ENCODE assay signal across 15 cellular contexts in the genomic region with DNA sequence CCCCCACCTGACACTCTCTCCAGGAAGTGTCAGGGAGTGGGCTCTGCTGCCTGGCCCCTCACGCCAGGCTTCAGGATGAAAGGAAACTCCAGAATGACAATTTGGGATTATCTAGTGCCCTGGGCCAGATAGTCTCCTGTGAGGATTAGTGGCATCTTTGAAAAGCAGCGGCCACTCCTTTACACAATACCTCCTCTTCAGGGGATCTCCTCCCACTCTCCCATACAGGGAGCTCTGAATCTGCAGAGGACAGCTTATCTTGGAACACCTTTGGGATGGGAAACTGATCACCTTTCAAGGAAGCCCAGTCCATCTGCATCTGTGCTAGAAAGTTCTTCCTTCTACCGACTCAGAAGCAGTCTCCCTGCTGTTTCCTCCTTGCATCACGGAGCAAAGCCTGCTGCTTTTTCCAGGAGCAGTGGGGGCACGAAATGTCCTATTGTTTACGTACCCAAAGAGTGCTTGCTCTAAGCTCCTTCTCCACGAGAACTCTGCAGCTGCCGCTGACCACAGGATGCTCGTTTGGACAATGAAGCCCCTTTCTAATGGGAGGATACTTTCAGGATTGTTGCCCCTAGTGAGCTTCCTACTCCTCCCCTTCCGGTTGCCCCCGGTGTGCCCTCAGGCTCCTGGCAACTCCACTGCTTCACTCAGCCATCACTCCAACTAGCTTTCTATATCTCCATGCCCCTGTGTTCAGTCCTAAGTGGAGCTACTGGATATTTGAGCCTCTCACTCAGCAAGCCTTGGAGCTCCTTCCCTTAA. TPM values are rescaled to one million over a fixed set of nuclear protein-coding genes. Genes with fewer than 3 reads are reported as not detected.
DNase-seq lines count a peak whose midpoint lies in the region; ATAC-seq, FAIRE-seq and TF ChIP-seq lines count a peak whose summit lies in the region.
"Had no signal": no experiment of that assay in that cellular context is flagged by ENCODE, and none has a peak within 500 bp of the region (broad histone marks: within the 10 kb centered on the region; RNA-seq: fewer than 3 reads in every experiment).

No MANE protein-coding gene starts in this region.

- peak overlapping the region in 1 of 8 donors; percentile 32 for H3K27ac Mint-ChIP-seq in CD8-positive, alpha-beta memory T cell
- H3K27ac Mint-ChIP-seq in activated T-helper 1 cell treated with anti-CD3 and anti-CD28 coated beads, Interleukin-12 subunit alpha, Interleukin-12 subunit beta, Interleukin-2, Interleukin-4 antibody, amounts not matched to agents 30 ng/mL and 10 ng/mL and 1 ng/mL, durations not matched to agents 14 hours and 24 hours and 36 hours: no peak overlapping the region

- WGBS in HUES64: 23% methylated on average over 11 of the region's 11 CpGs

- no peaks in the 10 kb centered on the region for H3K36me3 ChIP-seq in CD8-positive, alpha-beta memory T cell (ENCODE audit: insufficient read depth, low read length)
- H3K36me3 ChIP-seq in HUES64 (ENCODE audit: insufficient read depth, low read length) (no peaks in the 10 kb centered on the region), PC-3 (ENCODE audit: low read depth, low read length) (no peaks in the 10 kb centered on the region), endothelial cell of umbilical vein (ENCODE audit: control insufficient read depth in 2 of 2, extremely low read depth in 1 of 2, insufficient read depth in 2 of 2, low read length in 2 of 2) (no peaks in the 10 kb centered on the region), vagina (no peaks in the 10 kb centered on the region)
- H3K36me3 ChIP-seq: MG63 had no signal

- H3K9me1 ChIP-seq in endothelial cell of umbilical vein (replicated peaks; ENCODE audit: control insufficient read depth, extremely low read depth, insufficient read depth, low read length): no peaks in the 10 kb centered on the region

- H3K9me3 ChIP-seq in CD8-positive, alpha-beta memory T cell (ENCODE audit: low read length): no peaks in the 10 kb centered on the region
- H3K9me3 ChIP-seq in HUES64 (ENCODE audit: insufficient read depth, low read depth, low read length) (no peaks in the 10 kb centered on the region), PC-3 (ENCODE audit: low read length) (no peaks in the 10 kb centered on the region), endothelial cell of umbilical vein (replicated peaks; ENCODE audit: control insufficient read depth, insufficient read depth, low read length) (no peaks in the 10 kb centered on the region), vagina (no peaks in the 10 kb centered on the region)
- H3K9me3 ChIP-seq: MG63 had no signal

- no peaks in the 10 kb centered on the region for H3K79me2 ChIP-seq in PC-3 (ENCODE audit: low read length)
- no peaks in the 10 kb centered on the region for H3K79me2 ChIP-seq in endothelial cell of umbilical vein (ENCODE audit: control insufficient read depth, insufficient read depth, low read length)

- no peaks in the 10 kb centered on the region for H3K4me1 ChIP-seq in CD8-positive, alpha-beta memory T cell (ENCODE audit: insufficient read depth, low read length)
- H3K4me1 ChIP-seq in HUES64 (ENCODE audit: insufficient read depth, low read length) (peaks cover 23% of the 10 kb centered on the region), PC-3 (ENCODE audit: insufficient read depth, low read length) (0 out of 2 replicates have a peak, but pooled peaks cover 3% of the 10 kb centered on the region), endothelial cell of umbilical vein (ENCODE audit: control insufficient read depth, extremely low read depth, insufficient read depth, low read length) (no peaks in the 10 kb centered on the region), vagina (no peaks in the 10 kb centered on the region)

- BruUV-seq in PC-3 (replicated peaks; lab: Mats Ljungman, UMichigan) (no TSS peak), endothelial cell of umbilical vein (replicated peaks; lab: Mats Ljungman, UMichigan) (no TSS peak)

- TF ChIP-seq POLR2A in endothelial cell of umbilical vein (IDR thresholded peaks at IDR 0.05; ENCODE audit: low read depth, low read length) (no peak), vagina (IDR thresholded peaks at IDR 0.05) (no peak)

- H3K9me2 ChIP-seq in PC-3 (replicated peaks; ENCODE audit: low read length): no peaks in the 10 kb centered on the region

- no peak overlapping the region for H3K27ac ChIP-seq in CD8-positive, alpha-beta memory T cell (ENCODE audit: low read depth, low read length)
- peak overlapping the region; percentile 16; the same call in 1 of the 2 replicates for H3K27ac ChIP-seq in HUES64 (ENCODE audit: low read depth, low read length)
- no peak overlapping the region for H3K27ac ChIP-seq in PC-3 (ENCODE audit: low read length)
- no peak overlapping the region for H3K27ac ChIP-seq in endothelial cell of umbilical vein (ENCODE audit: insufficient read depth, low read depth, low read length)
- H3K27ac ChIP-seq in vagina: no peak overlapping the region

- H4K20me1 ChIP-seq in PC-3 (ENCODE audit: low read length): no peaks in the 10 kb centered on the region
- H4K20me1 ChIP-seq in endothelial cell of umbilical vein (replicated peaks; ENCODE audit: control insufficient read depth, extremely low read depth, insufficient read depth, low read length): no peaks in the 10 kb centered on the region

- peaks cover 3 to 43% of the 10 kb centered on the region in 2 donors for H3K27me3 Mint-ChIP-seq in CD8-positive, alpha-beta memory T cell
- H3K27me3 Mint-ChIP-seq in activated T-helper 1 cell treated with anti-CD3 and anti-CD28 coated beads, Interleukin-12 subunit alpha, Interleukin-12 subunit beta, Interleukin-2, Interleukin-4 antibody, amounts not matched to agents 30 ng/mL and 10 ng/mL and 1 ng/mL, durations not matched to agents 14 hours and 24 hours and 36 hours (ENCODE audit: insufficient read depth): peaks cover 7% of the 10 kb centered on the region

- ATAC-seq in PC-3: no peak
- ATAC-seq: activated T-cell treated with anti-CD3 and anti-CD28 coated beads, Interleukin-2, amount 50 U/mL, for 4 hours; naive thymus-derived CD4-positive, alpha-beta T cell had no signal

- POLR2A ChIA-PET in CD8-positive, alpha-beta memory T cell (lab: Charles Lee): no interaction called here
- POLR2A ChIA-PET in PC-3 (lab: Charles Lee; ENCODE audit: unreplicated experiment): no interaction called here
- POLR2A ChIA-PET in endothelial cell of umbilical vein (lab: Charles Lee): no interaction called here

- H3K4me2 ChIP-seq in PC-3 (ENCODE audit: low read length) (peak overlapping the region; percentile 23; the same call in 1 of the 2 replicates), endothelial cell of umbilical vein (ENCODE audit: insufficient read depth, low read length) (no peak overlapping the region)

- no peak overlapping the region for H3K4me3 ChIP-seq in CD8-positive, alpha-beta memory T cell (ENCODE audit: low read length)
- peak overlapping the region; percentile 16; the same call in 1 of the 2 replicates for H3K4me3 ChIP-seq in HUES64 (ENCODE audit: low read length)
- no peak overlapping the region for H3K4me3 ChIP-seq in PC-3 (ENCODE audit: low read length)
- peak overlapping the region in 1 of 3 experiments; percentile 35 for H3K4me3 ChIP-seq in endothelial cell of umbilical vein (replicated peaks in 1 of 3; ENCODE audit: insufficient read depth in 1 of 3, low read depth in 1 of 3, low read length in 3 of 3)
- no peak overlapping the region for H3K4me3 ChIP-seq in vagina
- H3K4me3 ChIP-seq: MG63 had no signal

- no peak for FAIRE-seq in endothelial cell of umbilical vein (lab: Jason Lieb, UNC)
- FAIRE-seq: frontal cortex, GM12891 had no signal

- H2AFZ ChIP-seq in PC-3 (ENCODE audit: low read length) (peak overlapping the region; percentile 63; the same call in 1 of the 2 replicates), endothelial cell of umbilical vein (ENCODE audit: low read depth, low read length) (peak overlapping the region; percentile 78)

- dilution Hi-C loops in endothelial cell of umbilical vein (cut with MboI; ENCODE audit: extremely low pct_ligation_motif_present, low sequenced_read_pairs): no loop called here

- TF ChIP-seq CTCF in PC-3 (conservative IDR thresholded peaks at IDR 0.05; ENCODE audit: low read depth, low read length) (no peak), endothelial cell of umbilical vein (IDR thresholded peaks at IDR 0.05; ENCODE audit: extremely low read depth in 1 of 2, insufficient read depth in 1 of 2, low read depth in 1 of 2, low read length in 2 of 2) (no peak), vagina (IDR thresholded peaks at IDR 0.05) (no peak)

- CTCF ChIA-PET in CD8-positive, alpha-beta memory T cell (lab: Charles Lee): interaction anchor here (0.9 kb wide), 1 partner anchor 18 kb away, joined by 3 read pairs; no protein-coding TSS in a partner anchor
- CTCF ChIA-PET in PC-3 (lab: Charles Lee): interaction anchor here (1.0 kb wide), 1 partner anchor 16 kb away, joined by 3 read pairs; no protein-coding TSS in a partner anchor
- CTCF ChIA-PET in endothelial cell of umbilical vein (lab: Charles Lee): interaction anchor here (1.0 to 4.4 kb wide), 11 partner anchors 8 to 929 kb away, joined by 3 to 38 read pairs (median 5); no protein-coding TSS in a partner anchor

- peaks cover 0 to 9% (median 0%) of the 10 kb centered on the region in 3 donors for H3K4me1 Mint-ChIP-seq in CD8-positive, alpha-beta memory T cell
- H3K4me1 Mint-ChIP-seq in activated T-helper 1 cell treated with anti-CD3 and anti-CD28 coated beads, Interleukin-12 subunit alpha, Interleukin-12 subunit beta, Interleukin-2, Interleukin-4 antibody, amounts not matched to agents 30 ng/mL and 10 ng/mL and 1 ng/mL, durations not matched to agents 14 hours and 24 hours and 36 hours (ENCODE audit: low read depth): no peaks in the 10 kb centered on the region

- DNase-seq in CD8-positive, alpha-beta memory T cell: no peak
- DNase-seq in PC-3: no peak
- no peak for DNase-seq in endothelial cell of umbilical vein (ENCODE audit: low read depth, low spot score)
- DNase-seq in activated T-helper 1 cell treated with anti-CD3 and anti-CD28 coated beads, Interleukin-12 subunit alpha, Interleukin-12 subunit beta, Interleukin-2, Interleukin-4 antibody, amounts not matched to agents 30 ng/mL and 10 ng/mL and 1 ng/mL, durations not matched to agents 14 hours and 24 hours and 36 hours (ENCODE audit: low spot score): no peak
- DNase-seq in vagina (ENCODE audit: extremely low spot score in 2 of 2): no peak
- DNase-seq in SKM-1 treated with dmso at 0.1 percent for 144 hours (lab: John Stamatoyannopoulos, UW; ENCODE audit: unreplicated experiment): no peak
- DNase-seq in activated naive CD4-positive, alpha-beta T cell (lab: John Stamatoyannopoulos, UW): no peak
- DNase-seq: activated T-cell treated with anti-CD3 and anti-CD28 coated beads, Interleukin-2, amount 50 U/mL, for 4 hours; cerebellar nuclear complex; kidney glomerular epithelial cell; MG63; naive thymus-derived CD4-positive, alpha-beta T cell had no signal

- H3K36me3 Mint-ChIP-seq in CD8-positive, alpha-beta memory T cell: no peaks in the 10 kb centered on the region
- no peaks in the 10 kb centered on the region for H3K36me3 Mint-ChIP-seq in activated T-helper 1 cell treated with anti-CD3 and anti-CD28 coated beads, Interleukin-12 subunit alpha, Interleukin-12 subunit beta, Interleukin-2, Interleukin-4 antibody, amounts not matched to agents 30 ng/mL and 10 ng/mL and 1 ng/mL, durations not matched to agents 14 hours and 24 hours and 36 hours (ENCODE audit: low read depth)
- H3K36me3 Mint-ChIP-seq: naive thymus-derived CD4-positive, alpha-beta T cell had no signal

- no peaks in the 10 kb centered on the region for H3F3A ChIP-seq in PC-3 (ENCODE audit: low read length, unreplicated experiment)

- H3K9ac ChIP-seq in HUES64 (ENCODE audit: low read depth, low read length) (no peak overlapping the region), PC-3 (ENCODE audit: low read length) (no peak overlapping the region), endothelial cell of umbilical vein (replicated peaks; ENCODE audit: extremely low read depth, insufficient read depth, low read length) (no peak overlapping the region)

- H3K9me3 Mint-ChIP-seq in CD8-positive, alpha-beta memory T cell: no peaks in the 10 kb centered on the region
- H3K9me3 Mint-ChIP-seq in activated T-helper 1 cell treated with anti-CD3 and anti-CD28 coated beads, Interleukin-12 subunit alpha, Interleukin-12 subunit beta, Interleukin-2, Interleukin-4 antibody, amounts not matched to agents 30 ng/mL and 10 ng/mL and 1 ng/mL, durations not matched to agents 14 hours and 24 hours and 36 hours: no peaks in the 10 kb centered on the region
- H3K9me3 Mint-ChIP-seq: activated T-cell treated with anti-CD3 and anti-CD28 coated beads, Interleukin-2, amount 50 U/mL, for 4 hours; naive thymus-derived CD4-positive, alpha-beta T cell had no signal

- H3K4me3 Mint-ChIP-seq in CD8-positive, alpha-beta memory T cell: peak overlapping the region in 4 of 7 donors; percentile 3 to 39 (median 23)
- no peak overlapping the region for H3K4me3 Mint-ChIP-seq in activated T-helper 1 cell treated with anti-CD3 and anti-CD28 coated beads, Interleukin-12 subunit alpha, Interleukin-12 subunit beta, Interleukin-2, Interleukin-4 antibody, amounts not matched to agents 30 ng/mL and 10 ng/mL and 1 ng/mL, durations not matched to agents 14 hours and 24 hours and 36 hours
- H3K4me3 Mint-ChIP-seq: activated T-cell treated with anti-CD3 and anti-CD28 coated beads, Interleukin-2, amount 50 U/mL, for 4 hours had no signal

- no peaks in the 10 kb centered on the region for H3K27me3 ChIP-seq in CD8-positive, alpha-beta memory T cell (ENCODE audit: insufficient read depth, low read length, poor library complexity, severe bottlenecking)
- H3K27me3 ChIP-seq in HUES64 (ENCODE audit: insufficient read depth, low read length): no peaks in the 10 kb centered on the region
- H3K27me3 ChIP-seq in PC-3 (ENCODE audit: low read length): no peaks in the 10 kb centered on the region
- peaks cover 2 to 11% of the 10 kb centered on the region in 2 experiments for H3K27me3 ChIP-seq in endothelial cell of umbilical vein (ENCODE audit: control insufficient read depth in 2 of 2, insufficient read depth in 2 of 2, low read length in 2 of 2)
- H3K27me3 ChIP-seq in vagina: no peaks in the 10 kb centered on the region
- H3K27me3 ChIP-seq: MG63 had no signal

- intact Hi-C loops in PC-3 (cut with micrococcal nuclease): no loop called here
- intact Hi-C loops in endothelial cell of umbilical vein (cut with micrococcal nuclease): no loop called here
- intact Hi-C loops in activated T-helper 1 cell treated with anti-CD3 and anti-CD28 coated beads, Interleukin-12 subunit alpha, Interleukin-12 subunit beta, Interleukin-2, Interleukin-4 antibody, amounts not matched to agents 30 ng/mL and 10 ng/mL and 1 ng/mL, durations not matched to agents 14 hours and 24 hours and 36 hours (cut with micrococcal nuclease): no loop called here
- intact Hi-C loops in vagina (cut with DNase I): no loop called here

RNA-seq across cellular contexts. Expression of gene SIX3, which starts 31.5 kb away (rescaled TPM):
- not detected for total RNA-seq in CD8-positive, alpha-beta memory T cell
- not detected for polyA plus RNA-seq in CD8-positive, alpha-beta memory T cell
- 0.25 TPM for polyA plus RNA-seq in HUES64 (2013, experiment 1 of 2)
- not detected for polyA plus RNA-seq in HUES64 (2013, experiment 2 of 2)
- total RNA-seq in PC-3 (2014; rRNA removed) (0.07 TPM in 1 of 2 replicates, not detected in the other), endothelial cell of umbilical vein (not detected in 2 replicates), vagina (not detected)
- polyA plus RNA-seq in endothelial cell of umbilical vein: not detected in 2 replicates
- polyA plus RNA-seq in endothelial cell of umbilical vein (2011; cell fraction: cytosol; rRNA removed): not detected in 2 replicates
- polyA plus RNA-seq in endothelial cell of umbilical vein (2011; cell fraction: nucleus; rRNA removed): not detected in 2 replicates
- not detected in 2 replicates for polyA plus RNA-seq in endothelial cell of umbilical vein (2012)
- polyA minus RNA-seq in endothelial cell of umbilical vein: not detected in 2 replicates
- polyA minus RNA-seq in endothelial cell of umbilical vein (2011; cell fraction: cytosol; rRNA and poly(A)+ RNA removed): not detected
- polyA minus RNA-seq in endothelial cell of umbilical vein (2011; cell fraction: nucleus; rRNA and poly(A)+ RNA removed): not detected in 2 replicates
- not detected in 2 replicates for total RNA-seq in activated T-helper 1 cell treated with anti-CD3 and anti-CD28 coated beads, Interleukin-12 subunit alpha, Interleukin-12 subunit beta, Interleukin-2, Interleukin-4 antibody, amounts not matched to agents 30 ng/mL and 10 ng/mL and 1 ng/mL, durations not matched to agents 14 hours and 24 hours and 36 hours
- total RNA-seq: naive thymus-derived CD4-positive, alpha-beta T cell had no signal
- polyA plus RNA-seq: naive thymus-derived CD4-positive, alpha-beta T cell had no signal

RNA-seq across cellular contexts. Expression of gene SIX2, which starts 36.3 kb away (rescaled TPM):
- total RNA-seq in CD8-positive, alpha-beta memory T cell: under 1 TPM in 1 of 2 experiments, not detected in 1; 0.09 TPM
- polyA plus RNA-seq in CD8-positive, alpha-beta memory T cell: not detected
- 0.25 TPM for polyA plus RNA-seq in HUES64 (2013, experiment 1 of 2)
- 0.32 TPM for polyA plus RNA-seq in HUES64 (2013, experiment 2 of 2)
- total RNA-seq in PC-3 (2014; rRNA removed) (26.8 and 27.9 TPM in 2 replicates), endothelial cell of umbilical vein (0.24 and 0.32 TPM in 2 replicates), vagina (16.7 TPM)
- polyA plus RNA-seq in endothelial cell of umbilical vein: 0.45 and 0.54 TPM in 2 replicates
- polyA plus RNA-seq in endothelial cell of umbilical vein (2011; cell fraction: cytosol; rRNA removed): 0.26 and 0.35 TPM in 2 replicates
- 0.29 TPM in 2 replicates for polyA plus RNA-seq in endothelial cell of umbilical vein (2011; cell fraction: nucleus; rRNA removed)
- 2.1 and 5.7 TPM in 2 replicates for polyA plus RNA-seq in endothelial cell of umbilical vein (2012)
- 0.21 and 0.39 TPM in 2 replicates for polyA minus RNA-seq in endothelial cell of umbilical vein
- polyA minus RNA-seq in endothelial cell of umbilical vein (2011; cell fraction: cytosol; rRNA and poly(A)+ RNA removed): 17.9 TPM
- polyA minus RNA-seq in endothelial cell of umbilical vein (2011; cell fraction: nucleus; rRNA and poly(A)+ RNA removed): 0.38 and 0.43 TPM in 2 replicates
- not detected in 2 replicates for total RNA-seq in activated T-helper 1 cell treated with anti-CD3 and anti-CD28 coated beads, Interleukin-12 subunit alpha, Interleukin-12 subunit beta, Interleukin-2, Interleukin-4 antibody, amounts not matched to agents 30 ng/mL and 10 ng/mL and 1 ng/mL, durations not matched to agents 14 hours and 24 hours and 36 hours
- total RNA-seq: activated T-cell treated with anti-CD3 and anti-CD28 coated beads, Interleukin-2, amount 50 U/mL, for 4 hours; naive thymus-derived CD4-positive, alpha-beta T cell had no signal
- polyA plus RNA-seq: naive thymus-derived CD4-positive, alpha-beta T cell had no signal

Comparison
In these comparisons a context has a peak if more than half of its experiments do, and no peak if none do; other contexts are left out.
1. RNA of gene SIX2, which starts 36.3 kb away (total RNA-seq): 26.8 to 27.9 TPM in PC-3 and 16.7 TPM in vagina (single experiment); 0.24 to 0.32 TPM in endothelial cell of umbilical vein, 0.09 TPM in CD8-positive, alpha-beta memory T cell and not detected in activated T-helper 1 cell treated with anti-CD3 and anti-CD28 coated beads, Interleukin-12 subunit alpha, Interleukin-12 subunit beta, Interleukin-2, Interleukin-4 antibody, amounts not matched to agents 30 ng/mL and 10 ng/mL and 1 ng/mL, durations not matched to agents 14 hours and 24 hours and 36 hours; every median in the first group is over 10 times any median in the second.